ENCODE assay signal across 1 cellular context in the genomic region with DNA sequence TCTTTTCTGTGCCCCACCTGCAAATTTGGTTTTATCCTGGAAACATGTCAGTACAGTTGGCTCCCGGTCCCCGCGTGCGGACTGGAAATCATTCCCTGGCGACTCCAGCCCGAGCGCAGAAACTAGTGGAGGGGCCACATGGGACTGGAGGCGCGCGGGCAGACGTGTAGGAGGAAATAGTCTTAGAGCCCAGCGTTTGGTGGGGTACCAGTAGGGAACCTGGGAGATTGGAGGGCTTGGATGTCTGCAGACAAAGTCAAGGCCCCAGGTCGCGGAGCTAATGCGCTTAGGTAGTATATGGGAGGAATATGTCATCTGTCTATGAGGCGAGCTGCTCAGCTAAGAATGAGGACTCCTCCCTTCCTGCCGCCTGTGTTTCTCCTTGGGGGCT.
TF ChIP-seq lines count a peak whose summit lies in the region.

No MANE protein-coding gene starts in this region.

TF ChIP-seq in GM23338, 12 proteins besides CTCF, POLR2A, EP300 and RAD21 (continued from another document):
- TF ChIP-seq, protein P1, sequence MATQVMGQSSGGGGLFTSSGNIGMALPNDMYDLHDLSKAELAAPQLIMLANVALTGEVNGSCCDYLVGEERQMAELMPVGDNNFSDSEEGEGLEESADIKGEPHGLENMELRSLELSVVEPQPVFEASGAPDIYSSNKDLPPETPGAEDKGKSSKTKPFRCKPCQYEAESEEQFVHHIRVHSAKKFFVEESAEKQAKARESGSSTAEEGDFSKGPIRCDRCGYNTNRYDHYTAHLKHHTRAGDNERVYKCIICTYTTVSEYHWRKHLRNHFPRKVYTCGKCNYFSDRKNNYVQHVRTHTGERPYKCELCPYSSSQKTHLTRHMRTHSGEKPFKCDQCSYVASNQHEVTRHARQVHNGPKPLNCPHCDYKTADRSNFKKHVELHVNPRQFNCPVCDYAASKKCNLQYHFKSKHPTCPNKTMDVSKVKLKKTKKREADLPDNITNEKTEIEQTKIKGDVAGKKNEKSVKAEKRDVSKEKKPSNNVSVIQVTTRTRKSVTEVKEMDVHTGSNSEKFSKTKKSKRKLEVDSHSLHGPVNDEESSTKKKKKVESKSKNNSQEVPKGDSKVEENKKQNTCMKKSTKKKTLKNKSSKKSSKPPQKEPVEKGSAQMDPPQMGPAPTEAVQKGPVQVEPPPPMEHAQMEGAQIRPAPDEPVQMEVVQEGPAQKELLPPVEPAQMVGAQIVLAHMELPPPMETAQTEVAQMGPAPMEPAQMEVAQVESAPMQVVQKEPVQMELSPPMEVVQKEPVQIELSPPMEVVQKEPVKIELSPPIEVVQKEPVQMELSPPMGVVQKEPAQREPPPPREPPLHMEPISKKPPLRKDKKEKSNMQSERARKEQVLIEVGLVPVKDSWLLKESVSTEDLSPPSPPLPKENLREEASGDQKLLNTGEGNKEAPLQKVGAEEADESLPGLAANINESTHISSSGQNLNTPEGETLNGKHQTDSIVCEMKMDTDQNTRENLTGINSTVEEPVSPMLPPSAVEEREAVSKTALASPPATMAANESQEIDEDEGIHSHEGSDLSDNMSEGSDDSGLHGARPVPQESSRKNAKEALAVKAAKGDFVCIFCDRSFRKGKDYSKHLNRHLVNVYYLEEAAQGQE (IDR thresholded peaks at IDR 0.05; ENCODE audit: unreplicated experiment) = no peak
- no peak for TF ChIP-seq NANOG (IDR thresholded peaks at IDR 0.05; ENCODE audit: borderline replicate concordance)
- TF ChIP-seq STAT1 (IDR thresholded peaks at IDR 0.05; ENCODE audit: unreplicated experiment) = no peak
- TF ChIP-seq CREB1 (CRISPR knock-in tag; IDR thresholded peaks at IDR 0.05; ENCODE audit: low read depth) = no peak
- no peak for TF ChIP-seq ZNF331 (CRISPR knock-in tag; IDR thresholded peaks at IDR 0.05; ENCODE audit: low read depth)
- TF ChIP-seq POLR2AphosphoS5 (IDR thresholded peaks at IDR 0.05; ENCODE audit: low read depth) = no peak
- TF ChIP-seq ETS1 (IDR thresholded peaks at IDR 0.05) = no peak
- no peak for TF ChIP-seq JUNB (IDR thresholded peaks at IDR 0.05; ENCODE audit: unreplicated experiment)
- TF ChIP-seq EZH2 (IDR thresholded peaks at IDR 0.05; ENCODE audit: low read depth, unreplicated experiment) = no peak
- TF ChIP-seq EZH2phosphoT487 (IDR thresholded peaks at IDR 0.05; ENCODE audit: unreplicated experiment) = no peak
